In genomic region chr18:68728301-68728700, GRCh38 we compare ENCODE assay signal across 22 cellular contexts.
"Had no signal": no experiment of that assay in that cellular context is flagged by ENCODE, and none has a peak within 500 bp of the region (broad histone marks: within the 10 kb centered on the region; RNA-seq: fewer than 3 reads in every experiment).

No MANE protein-coding gene starts in this region.

- H3K27me3 Mint-ChIP-seq: activated naive CD8-positive, alpha-beta T cell had no signal

- H3K4me3 ChIP-seq: adrenal gland, lower lobe of right lung, transverse colon, uterus had no signal

- H3K27ac Mint-ChIP-seq: activated CD8-positive, alpha-beta T cell treated with anti-CD3 and anti-CD28 coated beads, Interleukin-2, amount 10 ng/mL, durations not matched to agents 7 days and 5 days; activated naive CD8-positive, alpha-beta T cell; naive B cell; stimulated activated naive B cell treated with anti-CD40 and anti-IgM and Interleukin-4, amounts not matched to agents 10 μg/mL and 1 μg/mL and 100 μg/mL, for 72 hours had no signal

- H3K4me1 Mint-ChIP-seq: neural crest cell had no signal

- ATAC-seq: activated CD8-positive, alpha-beta T cell treated with anti-CD3 and anti-CD28 coated beads, Interleukin-2, amount 10 ng/mL, durations not matched to agents 7 days and 5 days; foreskin keratinocyte; lower lobe of right lung; sciatic nerve; stimulated activated naive B cell treated with anti-CD40 and anti-IgM and Interleukin-4, amounts not matched to agents 10 μg/mL and 1 μg/mL and 100 μg/mL, for 72 hours had no signal

- DNase-seq: activated CD4-positive, alpha-beta T cell treated with anti-CD3 and anti-CD28 coated beads for 1 hour; activated CD4-positive, alpha-beta T cell treated with anti-CD3 and anti-CD28 coated beads, Interleukin-2, amount 50 U/mL, for 1 hour; activated CD8-positive, alpha-beta T cell treated with anti-CD3 and anti-CD28 coated beads, Interleukin-2, amount 10 ng/mL, durations not matched to agents 7 days and 5 days; activated T-cell treated with anti-CD3 and anti-CD28 coated beads, Interleukin-2, amount 50 U/mL, for 1 hour; adrenal gland; central memory CD4-positive, alpha-beta T cell; dermis blood vessel endothelial cell; effector CD8-positive, alpha-beta T cell; erythroblast; foreskin keratinocyte; kidney; lower lobe of right lung; naive B cell; small intestine; stimulated activated CD4-positive, alpha-beta T cell treated with anti-CD3 and anti-CD28 coated beads, Interleukin-15, amount 100 ng/mL, for 24 hours; stimulated activated CD8-positive, alpha-beta memory T cell treated with anti-CD3 and anti-CD28 coated beads, Interleukin-4, amount 100 ng/mL, for 48 hours; stimulated activated naive B cell treated with anti-CD40 and anti-IgM and Interleukin-4, amounts not matched to agents 10 μg/mL and 1 μg/mL and 100 μg/mL, for 72 hours; transverse colon; uterus had no signal

- H3K27me3 ChIP-seq: adrenal gland, foreskin keratinocyte, transverse colon, uterus had no signal

- H3K4me1 ChIP-seq: adrenal gland, foreskin keratinocyte, lower lobe of right lung, transverse colon, uterus had no signal

- H3K4me3 Mint-ChIP-seq: activated CD8-positive, alpha-beta T cell treated with anti-CD3 and anti-CD28 coated beads, Interleukin-2, amount 10 ng/mL, durations not matched to agents 7 days and 5 days; activated naive CD8-positive, alpha-beta T cell; naive B cell; neural crest cell; stimulated activated naive B cell treated with anti-CD40 and anti-IgM and Interleukin-4, amounts not matched to agents 10 μg/mL and 1 μg/mL and 100 μg/mL, for 72 hours had no signal

- H3K27ac ChIP-seq: adrenal gland, foreskin keratinocyte, lower lobe of right lung, transverse colon, uterus had no signal

- H3K9me3 ChIP-seq: adrenal gland, lower lobe of right lung, transverse colon, uterus had no signal

- H3K36me3 ChIP-seq: adrenal gland, lower lobe of right lung, transverse colon, uterus had no signal
